In the genomic region with DNA sequence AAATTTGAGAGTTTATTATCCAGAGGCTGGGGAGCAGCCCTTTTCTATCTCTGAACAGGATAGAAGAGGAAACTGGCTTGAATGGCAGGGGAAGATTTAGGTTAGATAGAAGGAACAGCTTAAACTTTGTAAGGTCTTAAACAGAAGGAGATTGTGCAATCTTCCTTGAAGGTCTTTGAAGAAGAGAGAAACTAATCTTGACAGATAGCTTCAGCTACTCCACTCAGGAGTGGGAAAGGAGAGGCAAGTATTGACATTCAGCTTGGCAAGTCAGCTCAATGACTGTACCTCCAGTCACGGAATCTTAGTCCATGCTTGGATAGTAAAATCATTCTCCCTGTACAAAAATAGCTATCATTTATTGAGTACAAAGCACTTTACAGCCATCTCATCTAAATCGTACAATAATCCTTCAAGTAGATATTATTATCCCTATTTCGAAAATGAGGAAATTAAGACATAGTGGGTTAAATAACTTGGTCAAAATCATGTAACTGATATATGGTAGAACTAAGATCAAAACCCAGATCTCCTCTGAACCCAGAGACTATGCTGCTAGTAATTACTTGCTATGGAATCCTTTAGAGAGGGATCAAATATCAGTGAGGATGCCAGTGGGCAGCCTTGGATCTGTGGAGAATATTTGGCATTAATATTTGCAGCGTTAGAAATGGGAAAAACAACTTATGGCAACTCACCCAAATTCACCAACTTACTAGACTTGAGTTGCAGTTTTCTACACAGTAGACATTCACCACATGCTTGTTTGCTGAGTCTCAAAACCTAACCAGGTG, we compare ENCODE assay signal across 17 cellular contexts. TPM values are rescaled to one million over a fixed set of nuclear protein-coding genes. Genes with fewer than 3 reads are reported as not detected.
DNase-seq lines count a peak whose midpoint lies in the region; ATAC-seq, FAIRE-seq and TF ChIP-seq lines count a peak whose summit lies in the region.
"Had no signal": no experiment of that assay in that cellular context is flagged by ENCODE, and none has a peak within 500 bp of the region (broad histone marks: within the 10 kb centered on the region; RNA-seq: fewer than 3 reads in every experiment).

No MANE protein-coding gene starts in this region.

- no peak overlapping the region for H3K18ac ChIP-seq in H1 (ENCODE audit: extremely low read depth, low read length)

- TF ChIP-seq RAD21 in H1 (IDR thresholded peaks at IDR 0.05 in 1 of 2, conservative IDR thresholded peaks at IDR 0.05 in 1 of 2; ENCODE audit: low read depth in 2 of 2, low read length in 2 of 2), result no peak

- H3K4me2 ChIP-seq in H1 (ENCODE audit: insufficient read depth in 1 of 2, low read depth in 2 of 2, low read length in 2 of 2), result no peak overlapping the region

- no peaks in the 10 kb centered on the region for H3K4me1 ChIP-seq in H1 (replicated peaks in 1 of 4; ENCODE audit: control insufficient read depth in 3 of 4, insufficient read depth in 4 of 4, low read length in 3 of 4)
- H3K4me1 ChIP-seq: colonic mucosa, right atrium auricular region had no signal

- WGBS in H1 (ENCODE audit: extremely low coverage in 1 of 2, insufficient coverage in 1 of 2, insufficient read length in 1 of 2, insufficient replicate concordance in 2 of 2, low coverage in 1 of 2, low lambda C conversion rate in 2 of 2, missing lambda C conversion rate in 1 of 2), 2 experiments, result 70% methylated on average over 4 of the region's 4 CpGs; no CpG with 5 or more reads in 1 of the 2 experiments

- peak; percentile 57 to 72 for DNase-seq in AML-193 (lab: John Stamatoyannopoulos, UW)
- peak; percentile 23 for DNase-seq in KG1 (lab: John Stamatoyannopoulos, UW)
- no peak for DNase-seq in H1 (ENCODE audit: low read depth in 1 of 2, low spot score in 2 of 2)
- no peak for DNase-seq in activated naive CD4-positive, alpha-beta T cell (lab: John Stamatoyannopoulos, UW)
- DNase-seq: activated effector memory CD4-positive, alpha-beta T cell treated with Interleukin-2 at 50 U/mL for 16 hours; NCI-H187 treated with DMSO at 0.1 percent for 48 hours; NCI-H748 treated with DMSO at 0.1 percent for 48 hours; T-helper 2 cell had no signal

- H3K27ac ChIP-seq in H1 (ENCODE audit: low read depth, low read length), result no peak overlapping the region
- H3K27ac ChIP-seq: colonic mucosa, epithelial cell of prostate, right atrium auricular region had no signal

- TF ChIP-seq POLR2A in H1 (IDR thresholded peaks at IDR 0.05; ENCODE audit: control extremely low read depth in 1 of 2, low read depth in 2 of 2, low read length in 2 of 2), result no peak

- no peaks in the 10 kb centered on the region for H3K23me2 ChIP-seq in H1 (ENCODE audit: low read depth, low read length)

- no peak overlapping the region for H2AFZ ChIP-seq in H1 (ENCODE audit: low read length)

- H3K27me3 ChIP-seq in H1 (replicated peaks in 1 of 4; ENCODE audit: control insufficient read depth in 3 of 4, extremely low read depth in 1 of 4, insufficient read depth in 3 of 4, low read length in 3 of 4), result no peaks in the 10 kb centered on the region
- H3K27me3 ChIP-seq: colonic mucosa, right atrium auricular region had no signal

- H2BK120ac ChIP-seq in H1 (replicated peaks; ENCODE audit: low read depth, low read length), result no peak overlapping the region

- POLR2A ChIA-PET in H1 (lab: Charles Lee; ENCODE audit: partially characterized antibody), result no interaction called here

- H4K8ac ChIP-seq in H1 (ENCODE audit: extremely low read depth, insufficient read depth, low read length), result no peak overlapping the region

- H4K20me1 ChIP-seq in H1 (replicated peaks in 1 of 2; ENCODE audit: control insufficient read depth in 1 of 2, insufficient read depth in 2 of 2, low read length in 2 of 2), result no peaks in the 10 kb centered on the region

- H3K79me2 ChIP-seq in H1 (ENCODE audit: control insufficient read depth in 1 of 2, insufficient read depth in 2 of 2, low read length in 2 of 2), result no peaks in the 10 kb centered on the region

- H4K91ac ChIP-seq in H1 (replicated peaks; ENCODE audit: insufficient read length, low read length), result no peak overlapping the region

- H3K23ac ChIP-seq in H1 (ENCODE audit: insufficient read length), result no peak overlapping the region

- no peak overlapping the region for H2BK12ac ChIP-seq in H1 (ENCODE audit: low read depth, low read length)

- ATAC-seq in HG03097 (IDR thresholded peaks at IDR 0.05; ENCODE audit: low FRiP score, unreplicated experiment) (no peak), GM21515 (IDR thresholded peaks at IDR 0.05; ENCODE audit: unreplicated experiment) (no peak)
- ATAC-seq: activated CD4-positive, CD25-positive, alpha-beta regulatory T cell treated with anti-CD3 and anti-CD28 coated beads, Interleukin-2, amount 50 U/mL, for 24 hours had no signal

- no peak overlapping the region for H3K4ac ChIP-seq in H1 (replicated peaks; ENCODE audit: insufficient read length, low read depth, low read length)

- no peaks in the 10 kb centered on the region for H3K9me3 ChIP-seq in H1 (ENCODE audit: insufficient read depth in 2 of 2, low read depth in 1 of 2, low read length in 1 of 2)
- H3K9me3 ChIP-seq: colonic mucosa, right atrium auricular region had no signal

- no peak overlapping the region for H3K14ac ChIP-seq in H1 (ENCODE audit: insufficient read length)

- no peak overlapping the region for H2BK15ac ChIP-seq in H1 (ENCODE audit: low read length)

- H3K56ac ChIP-seq in H1 (replicated peaks; ENCODE audit: insufficient read length, low read depth, low read length), result no peak overlapping the region

- H2AK5ac ChIP-seq in H1 (ENCODE audit: low read depth, low read length), result no peak overlapping the region

- no peak for TF ChIP-seq CTCF in H1 (IDR thresholded peaks at IDR 0.05; ENCODE audit: control extremely low read depth in 1 of 3, insufficient read depth in 1 of 3, low read depth in 1 of 3, low read length in 3 of 3)

- no peak overlapping the region for H2BK20ac ChIP-seq in H1 (ENCODE audit: low read length)

- no peak for FAIRE-seq in H1 (lab: Jason Lieb, UNC)
- FAIRE-seq: kidney had no signal

- no peak overlapping the region for H3K9ac ChIP-seq in H1 (replicated peaks in 1 of 4; ENCODE audit: extremely low read depth in 1 of 4, low read depth in 3 of 4, low read length in 3 of 4)

- TF ChIP-seq EP300 in H1 (IDR thresholded peaks at IDR 0.05; ENCODE audit: borderline replicate concordance in 1 of 2, low read depth in 2 of 2, low read length in 2 of 2), result no peak

- H2BK5ac ChIP-seq in H1 (ENCODE audit: low read depth, low read length), result no peak overlapping the region

- H4K5ac ChIP-seq in H1 (ENCODE audit: insufficient read length, low read depth, low read length), result no peak overlapping the region

- CTCF ChIA-PET in H1 (lab: Charles Lee; ENCODE audit: partially characterized antibody), result interaction anchor here (1.8 kb wide), 1 partner anchor 10 kb away, joined by 10 read pairs; no protein-coding TSS in a partner anchor

- no peaks in the 10 kb centered on the region for H3K79me1 ChIP-seq in H1 (ENCODE audit: low read depth, low read length)

- no peak overlapping the region for H3K4me3 ChIP-seq in H1 (ENCODE audit: extremely low read depth in 1 of 4, insufficient read depth in 2 of 4, low read depth in 3 of 4, low read length in 4 of 4)
- H3K4me3 ChIP-seq: colonic mucosa, right atrium auricular region had no signal

- H3K36me3 ChIP-seq in H1 (ENCODE audit: control insufficient read depth in 2 of 4, insufficient read depth in 4 of 4, low read length in 3 of 4), result no peaks in the 10 kb centered on the region
- H3K36me3 ChIP-seq: colonic mucosa, right atrium auricular region had no signal

RNA-seq across cellular contexts. Expression of a gene that starts 14.6 kb away (rescaled TPM):
- total RNA-seq in H1 (2021; fragmentation: NEBNext Ultra II Directional; extraction: Animal tissue kit (Norgen Biotek cat#: 25700)), result not detected in 2 replicates
- polyA plus RNA-seq in H1 (2011; rRNA removed), result not detected in 2 replicates
- not detected for polyA plus RNA-seq in H1 (2011; cell fraction: cytosol; rRNA removed)
- not detected for polyA plus RNA-seq in H1 (2011; cell fraction: nucleus; rRNA removed)
- polyA plus RNA-seq in H1 (2012, experiment 1 of 2), result not detected in 4 replicates
- polyA plus RNA-seq in H1 (2012, experiment 2 of 2), result not detected
- polyA plus RNA-seq in H1 (2013, experiment 1 of 2), result not detected
- not detected for polyA plus RNA-seq in H1 (2013, experiment 2 of 2)
- not detected in 2 replicates for polyA minus RNA-seq in H1 (2011; rRNA and poly(A)+ RNA removed)
- polyA minus RNA-seq in H1 (2011; cell fraction: cytosol; rRNA and poly(A)+ RNA removed), result not detected
- not detected for polyA minus RNA-seq in H1 (2011; cell fraction: nucleus; rRNA and poly(A)+ RNA removed)
- total RNA-seq: colonic mucosa, kidney, mesenteric fat pad, right atrium auricular region, subcutaneous adipose tissue had no signal

RNA-seq across cellular contexts. Expression of a gene that starts 16.9 kb away (rescaled TPM):
- 7.0 and 8.0 TPM in 2 replicates for total RNA-seq in H1 (2021; fragmentation: NEBNext Ultra II Directional; extraction: Animal tissue kit (Norgen Biotek cat#: 25700))
- 2.6 and 3.2 TPM in 2 replicates for polyA plus RNA-seq in H1 (2011; rRNA removed)
- polyA plus RNA-seq in H1 (2011; cell fraction: cytosol; rRNA removed), result 2.8 TPM
- 2.8 TPM for polyA plus RNA-seq in H1 (2011; cell fraction: nucleus; rRNA removed)
- 2.6 to 3.8 TPM (median 3.1 TPM) in 4 replicates for polyA plus RNA-seq in H1 (2012, experiment 1 of 2)
- 1.9 TPM for polyA plus RNA-seq in H1 (2012, experiment 2 of 2)
- 6.6 TPM for polyA plus RNA-seq in H1 (2013, experiment 1 of 2)
- polyA plus RNA-seq in H1 (2013, experiment 2 of 2), result 7.0 TPM
- 3.5 and 5.3 TPM in 2 replicates for polyA minus RNA-seq in H1 (2011; rRNA and poly(A)+ RNA removed)
- polyA minus RNA-seq in H1 (2011; cell fraction: cytosol; rRNA and poly(A)+ RNA removed), result 3.5 TPM
- polyA minus RNA-seq in H1 (2011; cell fraction: nucleus; rRNA and poly(A)+ RNA removed), result 5.2 TPM

RNA-seq across cellular contexts. Expression of a gene that starts 33.1 kb away (rescaled TPM):
- 10.2 and 12.2 TPM in 2 replicates for total RNA-seq in H1 (2021; fragmentation: NEBNext Ultra II Directional; extraction: Animal tissue kit (Norgen Biotek cat#: 25700))
- 4.6 and 7.4 TPM in 2 replicates for polyA plus RNA-seq in H1 (2011; rRNA removed)
- polyA plus RNA-seq in H1 (2011; cell fraction: cytosol; rRNA removed), result 8.4 TPM
- 6.1 TPM for polyA plus RNA-seq in H1 (2011; cell fraction: nucleus; rRNA removed)
- 5.8 to 12.3 TPM (median 7.4 TPM) in 4 replicates for polyA plus RNA-seq in H1 (2012, experiment 1 of 2)
- polyA plus RNA-seq in H1 (2012, experiment 2 of 2), result 3.4 TPM
- polyA plus RNA-seq in H1 (2013, experiment 1 of 2), result 23.4 TPM
- 22.4 TPM for polyA plus RNA-seq in H1 (2013, experiment 2 of 2)
- polyA minus RNA-seq in H1 (2011; rRNA and poly(A)+ RNA removed), result 9.8 and 12.1 TPM in 2 replicates
- polyA minus RNA-seq in H1 (2011; cell fraction: cytosol; rRNA and poly(A)+ RNA removed), result 5.7 TPM
- 16.3 TPM for polyA minus RNA-seq in H1 (2011; cell fraction: nucleus; rRNA and poly(A)+ RNA removed)

RNA-seq across cellular contexts. Expression of a gene that starts 33.2 kb away (rescaled TPM):
- total RNA-seq in H1 (2021; fragmentation: NEBNext Ultra II Directional; extraction: Animal tissue kit (Norgen Biotek cat#: 25700)), result 40.1 and 43.4 TPM in 2 replicates
- polyA plus RNA-seq in H1 (2011; rRNA removed), result 5.2 and 7.2 TPM in 2 replicates
- 10.4 TPM for polyA plus RNA-seq in H1 (2011; cell fraction: cytosol; rRNA removed)
- 6.8 TPM for polyA plus RNA-seq in H1 (2011; cell fraction: nucleus; rRNA removed)
- 14.5 to 27.3 TPM (median 17.4 TPM) in 4 replicates for polyA plus RNA-seq in H1 (2012, experiment 1 of 2)
- 1.4 TPM for polyA plus RNA-seq in H1 (2012, experiment 2 of 2)
- 16.4 TPM for polyA plus RNA-seq in H1 (2013, experiment 1 of 2)
- 15.2 TPM for polyA plus RNA-seq in H1 (2013, experiment 2 of 2)
- 13.4 and 16.6 TPM in 2 replicates for polyA minus RNA-seq in H1 (2011; rRNA and poly(A)+ RNA removed)
- 12.9 TPM for polyA minus RNA-seq in H1 (2011; cell fraction: cytosol; rRNA and poly(A)+ RNA removed)
- 22.4 TPM for polyA minus RNA-seq in H1 (2011; cell fraction: nucleus; rRNA and poly(A)+ RNA removed)

RNA-seq across cellular contexts. Expression of a gene that starts 40.3 kb away (rescaled TPM):
- total RNA-seq in H1 (2021; fragmentation: NEBNext Ultra II Directional; extraction: Animal tissue kit (Norgen Biotek cat#: 25700)), result 0.52 and 0.80 TPM in 2 replicates
- polyA plus RNA-seq in H1 (2011; rRNA removed), result 0.51 and 0.57 TPM in 2 replicates
- 0.48 TPM for polyA plus RNA-seq in H1 (2011; cell fraction: cytosol; rRNA removed)
- 0.98 TPM for polyA plus RNA-seq in H1 (2011; cell fraction: nucleus; rRNA removed)
- polyA plus RNA-seq in H1 (2012, experiment 1 of 2), result 0.22 to 0.68 TPM (median 0.51 TPM) in 4 replicates
- polyA plus RNA-seq in H1 (2012, experiment 2 of 2), result 0.10 TPM
- 0.26 TPM for polyA plus RNA-seq in H1 (2013, experiment 1 of 2)
- polyA plus RNA-seq in H1 (2013, experiment 2 of 2), result 0.33 TPM
- 0.69 and 1.00 TPM in 2 replicates for polyA minus RNA-seq in H1 (2011; rRNA and poly(A)+ RNA removed)
- polyA minus RNA-seq in H1 (2011; cell fraction: cytosol; rRNA and poly(A)+ RNA removed), result 0.95 TPM
- polyA minus RNA-seq in H1 (2011; cell fraction: nucleus; rRNA and poly(A)+ RNA removed), result 2.0 TPM

Comparison
In these comparisons a context has a peak if more than half of its experiments do, and no peak if none do; other contexts are left out.
1. DNase-seq: peak in AML-193 (2 of 2) and KG1 (single experiment); none in H1 (0 of 2) and activated naive CD4-positive, alpha-beta T cell (0 of 4).